Comparison of ENCODE assay signal across 8 cellular contexts in genomic region chr11:777288-778255, GRCh38. TPM values are rescaled to one million over a fixed set of nuclear protein-coding genes. Genes with fewer than 3 reads are reported as not detected.
DNase-seq lines count a peak whose midpoint lies in the region; ATAC-seq and TF ChIP-seq lines count a peak whose summit lies in the region.

Gene GATD1, minus strand, starts transcription at chr11:777487. Its CDS starts 25 bp downstream, at chr11:777462.

- H3K27me3 ChIP-seq in cardiac muscle cell (no peaks in the 10 kb centered on the region), transverse colon (no peaks in the 10 kb centered on the region)

- 1% methylated on average over 50 of the region's 110 CpGs; no CpG with 5 or more reads in 1 of the 2 donors for WGBS in transverse colon (ENCODE audit: low coverage in 1 of 2), 2 donors

- peaks cover 5% of the 10 kb centered on the region for H3K36me3 ChIP-seq in cardiac muscle cell
- H3K36me3 ChIP-seq in transverse colon: no peaks in the 10 kb centered on the region

- H3K9me3 ChIP-seq in cardiac muscle cell (ENCODE audit: low read depth) (no peaks in the 10 kb centered on the region), transverse colon (no peaks in the 10 kb centered on the region)

- H3K4me3 ChIP-seq in cardiac muscle cell (peak within 1 kb of the TSS; percentile 97), transverse colon (peak within 1 kb of the TSS; percentile 93 to 100 (median 95))

- TF ChIP-seq POLR2A in GM10847 (IDR thresholded peaks at IDR 0.05; ENCODE audit: extremely low read depth, insufficient read length): peak; percentile 97
- TF ChIP-seq POLR2A in transverse colon (IDR thresholded peaks at IDR 0.05): peak; percentile 65

- TF ChIP-seq CTCF in cardiac muscle cell (IDR thresholded peaks at IDR 0.05; ENCODE audit: low read depth, low read length) (no peak), transverse colon (IDR thresholded peaks at IDR 0.05) (no peak)

- DNase-seq in NCI-H1105 (lab: John Stamatoyannopoulos, UW) (peak; percentile 81), SW480 (ENCODE audit: low spot score) (peak; percentile 77), cardiac muscle cell (ENCODE audit: low read depth in 1 of 2, low spot score in 1 of 2) (peak; percentile 91 to 94), pons (ENCODE audit: low spot score) (peak; percentile 72), transverse colon (peak; percentile 95)
- DNase-seq in activated naive CD8-positive, alpha-beta T cell treated with anti-CD3 and anti-CD28 coated beads, Interleukin-2, amount 50 U/mL, for 16 hours (ENCODE audit: low read depth, low spot score): peak; percentile 87

- TF ChIP-seq EP300 in transverse colon (IDR thresholded peaks at IDR 0.05; ENCODE audit: low read depth): no peak

- intact Hi-C loops in transverse colon (cut with DNase I; ENCODE audit: low total_unique reads): no loop called here

- peaks cover 8% of the 10 kb centered on the region for H3K4me1 ChIP-seq in cardiac muscle cell (ENCODE audit: low read depth)
- H3K4me1 ChIP-seq in transverse colon: peaks cover 24 to 29% (median 27%) of the 10 kb centered on the region in 4 donors

- in situ Hi-C loops in transverse colon (cut with MboI; ENCODE audit: low pct_ligation_motif_present in 1 of 4, low pct_unique_long_range_greater_than_20kb in 1 of 4, low sequenced_read_pairs in 3 of 4): no loop called here

- H3K27ac ChIP-seq in cardiac muscle cell (peak within 1 kb of the TSS; percentile 99), transverse colon (peak within 1 kb of the TSS; percentile 88 to 93 (median 89))

- peak; percentile 67 for ATAC-seq in HG02610 (IDR thresholded peaks at IDR 0.05; ENCODE audit: unreplicated experiment)

RNA-seq across cellular contexts. Expression of gene GATD1, which starts in this region (rescaled TPM):
- total RNA-seq in cardiac muscle cell (62.2 and 64.1 TPM in 2 replicates), transverse colon (100 to 1,000 TPM in 1 of 4 donors, 10 to 100 TPM in 3; 28.0 to 239 (median 38.4) TPM)
- 27.9 and 60.4 TPM in 2 replicates for polyA plus RNA-seq in cardiac muscle cell

Comparison
In these comparisons a context has a peak if more than half of its experiments do, and no peak if none do; other contexts are left out.
1. Peak in every context shown above with its lines: DNase-seq, ATAC-seq, H3K4me3 ChIP-seq and H3K27ac ChIP-seq.